8 cellular contexts compared by ENCODE assay signal in the genomic region with DNA sequence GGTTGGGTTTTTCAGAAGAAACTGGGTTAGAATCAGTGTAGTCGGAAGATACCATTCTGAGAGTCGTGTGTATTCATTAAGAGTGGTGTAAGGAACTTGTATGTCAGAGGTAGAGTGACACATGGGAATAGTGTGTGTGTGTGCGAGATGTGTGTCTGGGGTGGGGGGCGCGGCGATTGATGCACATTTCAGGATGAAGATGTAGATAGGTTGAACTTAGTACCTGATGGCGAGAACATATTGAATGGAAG. TPM values are rescaled to one million over a fixed set of nuclear protein-coding genes. Genes with fewer than 3 reads are reported as not detected.
A peak's percentile ranks its signal among the peaks of the same experiment; 100 is the strongest.
DNase-seq lines count a peak whose midpoint lies in the region; ATAC-seq and TF ChIP-seq lines count a peak whose summit lies in the region.

No MANE protein-coding gene starts in this region.

- H3K4me3 Mint-ChIP-seq in activated T-cell treated with anti-CD3 and anti-CD28 coated beads, Interleukin-2, amount 50 U/mL, for 4 hours = peak overlapping the region; percentile 89

- no peaks in the 10 kb centered on the region for H3K36me3 ChIP-seq in adrenal gland (replicated peaks in 1 of 2)
- no peaks in the 10 kb centered on the region for H3K36me3 ChIP-seq in liver (ENCODE audit: control insufficient read depth in 4 of 4, insufficient read depth in 3 of 4, low read depth in 1 of 4, low read length in 3 of 4)
- no peaks in the 10 kb centered on the region for H3K36me3 ChIP-seq in tibial artery

- peak overlapping the region; percentile 36 to 50 for H3K9ac ChIP-seq in liver (ENCODE audit: low read depth in 1 of 2, low read length in 2 of 2)

- no peak for DNase-seq in activated T-cell treated with anti-CD3 and anti-CD28 coated beads, Interleukin-2, amount 50 U/mL, for 4 hours
- no peak for DNase-seq in activated T-cell treated with anti-CD3 and anti-CD28 coated beads, Interleukin-2, amount 50 U/mL, for 1 hour
- no peak for DNase-seq in adrenal gland
- no peak for DNase-seq in tibial artery
- DNase-seq in NCI-H226 = no peak
- no peak for DNase-seq in Kasumi-1 (lab: John Stamatoyannopoulos, UW)

- WGBS in adrenal gland, 4 donors = 24 to 30% (median 27%) methylated on average over 7 of the region's 7 CpGs
- WGBS in liver = 30% methylated on average over 7 of the region's 7 CpGs

- H3K4me1 ChIP-seq in adrenal gland (replicated peaks in 1 of 2) = peaks cover 7 to 27% of the 10 kb centered on the region in 2 donors
- H3K4me1 ChIP-seq in liver (ENCODE audit: control insufficient read depth in 4 of 4, insufficient read depth in 4 of 4, low read length in 3 of 4) = peaks cover 2 to 30% (median 25%) of the 10 kb centered on the region in 4 donors
- H3K4me1 ChIP-seq in tibial artery = peaks cover 0 to 33% (median 11%) of the 10 kb centered on the region in 4 donors

- no peak for ATAC-seq in activated T-cell treated with anti-CD3 and anti-CD28 coated beads, Interleukin-2, amount 50 U/mL, for 4 hours
- ATAC-seq in GM19463 (IDR thresholded peaks at IDR 0.05; ENCODE audit: unreplicated experiment) = no peak

- TF ChIP-seq CTCF in adrenal gland (IDR thresholded peaks at IDR 0.05) = no peak
- no peak for TF ChIP-seq CTCF in liver (IDR thresholded peaks at IDR 0.05; ENCODE audit: low read depth, low read length, missing input control)
- no peak for TF ChIP-seq CTCF in tibial artery (IDR thresholded peaks at IDR 0.05)

- H3K36me3 Mint-ChIP-seq in activated T-cell treated with anti-CD3 and anti-CD28 coated beads, Interleukin-2, amount 50 U/mL, for 4 hours (ENCODE audit: insufficient read depth) = peaks cover 7% of the 10 kb centered on the region

- H3K9me3 Mint-ChIP-seq in activated T-cell treated with anti-CD3 and anti-CD28 coated beads, Interleukin-2, amount 50 U/mL, for 4 hours = no peaks in the 10 kb centered on the region

- peaks cover 40% of the 10 kb centered on the region for H3K4me1 Mint-ChIP-seq in activated T-cell treated with anti-CD3 and anti-CD28 coated beads, Interleukin-2, amount 50 U/mL, for 4 hours (ENCODE audit: low read depth)

- no peak for TF ChIP-seq RAD21 in liver (IDR thresholded peaks at IDR 0.05)

- H3K27me3 ChIP-seq in adrenal gland (no peaks in the 10 kb centered on the region), liver (ENCODE audit: control insufficient read depth in 4 of 4, insufficient read depth in 4 of 4, low read length in 3 of 4) (no peaks in the 10 kb centered on the region), tibial artery (no peaks in the 10 kb centered on the region)

- H3K27ac ChIP-seq in adrenal gland (peak overlapping the region in 2 of 5 donors; percentile 93 to 98), liver (ENCODE audit: low read depth in 1 of 2, low read length in 2 of 2) (peak overlapping the region in 1 of 2 donors; percentile 98), tibial artery (peak overlapping the region; percentile 90 to 94)

- H3K4me3 ChIP-seq in adrenal gland = peak overlapping the region in 3 of 4 donors; percentile 72 to 87 (median 87)
- peak overlapping the region; percentile 82 to 99 (median 97) for H3K4me3 ChIP-seq in liver (ENCODE audit: low read depth in 1 of 3, low read length in 3 of 3)
- peak overlapping the region; percentile 97 to 99 for H3K4me3 ChIP-seq in tibial artery

- H3K9me3 ChIP-seq in adrenal gland (replicated peaks in 1 of 3) (no peaks in the 10 kb centered on the region), liver (ENCODE audit: control insufficient read depth in 4 of 4, low read length in 3 of 4) (no peaks in the 10 kb centered on the region), tibial artery (no peaks in the 10 kb centered on the region)

- no peaks in the 10 kb centered on the region for H3K27me3 Mint-ChIP-seq in activated T-cell treated with anti-CD3 and anti-CD28 coated beads, Interleukin-2, amount 50 U/mL, for 4 hours (ENCODE audit: low read depth)

- intact Hi-C loops in adrenal gland (cut with DNase I) = loop anchor here in 1 of 2 donors (5.0 kb wide), 1 partner anchor 154 kb away; no protein-coding TSS in a partner anchor
- intact Hi-C loops in tibial artery (cut with DNase I; ENCODE audit: low total_unique reads) = loop anchor here (5.0 kb wide), 1 partner anchor 164 kb away; a partner anchor contains a TSS

- TF ChIP-seq POLR2A in adrenal gland (IDR thresholded peaks at IDR 0.05) = no peak

TF ChIP-seq in liver, 16 proteins besides CTCF, POLR2A, EP300 and RAD21:
- TF ChIP-seq HNF4G (IDR thresholded peaks at IDR 0.05) = no peak
- TF ChIP-seq, protein P1, sequence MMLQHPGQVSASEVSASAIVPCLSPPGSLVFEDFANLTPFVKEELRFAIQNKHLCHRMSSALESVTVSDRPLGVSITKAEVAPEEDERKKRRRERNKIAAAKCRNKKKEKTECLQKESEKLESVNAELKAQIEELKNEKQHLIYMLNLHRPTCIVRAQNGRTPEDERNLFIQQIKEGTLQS (IDR thresholded peaks at IDR 0.05) = no peak
- TF ChIP-seq, protein P2, sequence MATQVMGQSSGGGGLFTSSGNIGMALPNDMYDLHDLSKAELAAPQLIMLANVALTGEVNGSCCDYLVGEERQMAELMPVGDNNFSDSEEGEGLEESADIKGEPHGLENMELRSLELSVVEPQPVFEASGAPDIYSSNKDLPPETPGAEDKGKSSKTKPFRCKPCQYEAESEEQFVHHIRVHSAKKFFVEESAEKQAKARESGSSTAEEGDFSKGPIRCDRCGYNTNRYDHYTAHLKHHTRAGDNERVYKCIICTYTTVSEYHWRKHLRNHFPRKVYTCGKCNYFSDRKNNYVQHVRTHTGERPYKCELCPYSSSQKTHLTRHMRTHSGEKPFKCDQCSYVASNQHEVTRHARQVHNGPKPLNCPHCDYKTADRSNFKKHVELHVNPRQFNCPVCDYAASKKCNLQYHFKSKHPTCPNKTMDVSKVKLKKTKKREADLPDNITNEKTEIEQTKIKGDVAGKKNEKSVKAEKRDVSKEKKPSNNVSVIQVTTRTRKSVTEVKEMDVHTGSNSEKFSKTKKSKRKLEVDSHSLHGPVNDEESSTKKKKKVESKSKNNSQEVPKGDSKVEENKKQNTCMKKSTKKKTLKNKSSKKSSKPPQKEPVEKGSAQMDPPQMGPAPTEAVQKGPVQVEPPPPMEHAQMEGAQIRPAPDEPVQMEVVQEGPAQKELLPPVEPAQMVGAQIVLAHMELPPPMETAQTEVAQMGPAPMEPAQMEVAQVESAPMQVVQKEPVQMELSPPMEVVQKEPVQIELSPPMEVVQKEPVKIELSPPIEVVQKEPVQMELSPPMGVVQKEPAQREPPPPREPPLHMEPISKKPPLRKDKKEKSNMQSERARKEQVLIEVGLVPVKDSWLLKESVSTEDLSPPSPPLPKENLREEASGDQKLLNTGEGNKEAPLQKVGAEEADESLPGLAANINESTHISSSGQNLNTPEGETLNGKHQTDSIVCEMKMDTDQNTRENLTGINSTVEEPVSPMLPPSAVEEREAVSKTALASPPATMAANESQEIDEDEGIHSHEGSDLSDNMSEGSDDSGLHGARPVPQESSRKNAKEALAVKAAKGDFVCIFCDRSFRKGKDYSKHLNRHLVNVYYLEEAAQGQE (IDR thresholded peaks at IDR 0.05) = no peak
- TF ChIP-seq SP1 (IDR thresholded peaks at IDR 0.05) = no peak
- TF ChIP-seq, protein P3, sequence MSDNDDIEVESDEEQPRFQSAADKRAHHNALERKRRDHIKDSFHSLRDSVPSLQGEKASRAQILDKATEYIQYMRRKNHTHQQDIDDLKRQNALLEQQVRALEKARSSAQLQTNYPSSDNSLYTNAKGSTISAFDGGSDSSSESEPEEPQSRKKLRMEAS (IDR thresholded peaks at IDR 0.05) = no peak
- no peak for TF ChIP-seq JUND (IDR thresholded peaks at IDR 0.05)
- no peak for TF ChIP-seq RXRA (IDR thresholded peaks at IDR 0.05)
- no peak for TF ChIP-seq NR2F2 (IDR thresholded peaks at IDR 0.05)
- no peak for TF ChIP-seq HNF4A (conservative IDR thresholded peaks at IDR 0.05)
- TF ChIP-seq YY1 (IDR thresholded peaks at IDR 0.05) = no peak
- TF ChIP-seq GABPA (IDR thresholded peaks at IDR 0.05 in 1 of 2, conservative IDR thresholded peaks at IDR 0.05 in 1 of 2) = no peak
- no peak for TF ChIP-seq TAF1 (conservative IDR thresholded peaks at IDR 0.05)
- no peak for TF ChIP-seq FOXA2 (IDR thresholded peaks at IDR 0.05)
- TF ChIP-seq, protein P4, sequence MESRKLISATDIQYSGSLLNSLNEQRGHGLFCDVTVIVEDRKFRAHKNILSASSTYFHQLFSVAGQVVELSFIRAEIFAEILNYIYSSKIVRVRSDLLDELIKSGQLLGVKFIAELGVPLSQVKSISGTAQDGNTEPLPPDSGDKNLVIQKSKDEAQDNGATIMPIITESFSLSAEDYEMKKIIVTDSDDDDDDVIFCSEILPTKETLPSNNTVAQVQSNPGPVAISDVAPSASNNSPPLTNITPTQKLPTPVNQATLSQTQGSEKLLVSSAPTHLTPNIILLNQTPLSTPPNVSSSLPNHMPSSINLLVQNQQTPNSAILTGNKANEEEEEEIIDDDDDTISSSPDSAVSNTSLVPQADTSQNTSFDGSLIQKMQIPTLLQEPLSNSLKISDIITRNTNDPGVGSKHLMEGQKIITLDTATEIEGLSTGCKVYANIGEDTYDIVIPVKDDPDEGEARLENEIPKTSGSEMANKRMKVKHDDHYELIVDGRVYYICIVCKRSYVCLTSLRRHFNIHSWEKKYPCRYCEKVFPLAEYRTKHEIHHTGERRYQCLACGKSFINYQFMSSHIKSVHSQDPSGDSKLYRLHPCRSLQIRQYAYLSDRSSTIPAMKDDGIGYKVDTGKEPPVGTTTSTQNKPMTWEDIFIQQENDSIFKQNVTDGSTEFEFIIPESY (IDR thresholded peaks at IDR 0.05) = no peak

RNA-seq across cellular contexts. Expression of a gene that starts 0.9 kb away (rescaled TPM):
- 10 to 100 TPM; 69.0 to 74.3 (median 70.3) TPM for total RNA-seq in activated T-cell treated with anti-CD3 and anti-CD28 coated beads, Interleukin-2, amount 50 U/mL, for 4 hours
- total RNA-seq in adrenal gland = 10 to 100 TPM; 29.0 to 54.4 (median 39.5) TPM
- 10 to 100 TPM; 15.4 to 49.9 (median 21.4) TPM for polyA plus RNA-seq in adrenal gland
- 10 to 100 TPM; 14.2 to 28.7 TPM for total RNA-seq in liver
- 10 to 100 TPM in 1 of 2 donors, 1 to 10 TPM in 1; 9.5 to 13.0 TPM for polyA plus RNA-seq in liver

RNA-seq across cellular contexts. Expression of a gene that starts 55.0 kb away (rescaled TPM):
- total RNA-seq in activated T-cell treated with anti-CD3 and anti-CD28 coated beads, Interleukin-2, amount 50 U/mL, for 4 hours = not detected
- 1 to 10 TPM in 5 of 8 donors, under 1 TPM in 3; 0.35 to 6.0 (median 2.9) TPM for total RNA-seq in adrenal gland
- 1 to 10 TPM in 2 of 3 donors, under 1 TPM in 1; 0.51 to 6.1 (median 4.2) TPM for polyA plus RNA-seq in adrenal gland
- total RNA-seq in liver = under 1 TPM; under 0.01 to 0.05 TPM
- polyA plus RNA-seq in liver = under 1 TPM in 1 of 2 donors, not detected in 1; 0.07 TPM
